ENCODE assay signal across 1 cellular context in the genomic region with DNA sequence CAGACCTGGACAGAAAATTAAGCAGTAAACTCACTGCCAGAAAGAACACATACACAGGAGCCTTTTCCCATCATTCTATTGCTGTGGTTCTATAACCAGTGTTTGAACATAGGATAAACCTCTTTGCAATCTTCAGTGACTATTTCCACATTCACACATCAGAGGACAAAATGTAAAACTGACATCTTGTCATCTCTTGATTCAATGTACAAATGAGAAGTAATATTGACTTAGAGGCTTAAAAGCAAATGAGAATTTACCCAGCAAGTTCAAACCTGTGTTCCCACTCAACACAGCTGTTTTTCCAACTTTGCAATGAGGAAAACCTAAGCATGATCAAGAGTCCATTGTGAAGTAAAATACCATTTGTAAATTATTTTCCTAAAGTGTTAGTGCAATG.
TF ChIP-seq lines count a peak whose summit lies in the region.

No MANE protein-coding gene starts in this region.

TF ChIP-seq in HepG2, 621 proteins besides CTCF, POLR2A, EP300 and RAD21 (continued from another document and continues in another):
- no peak for TF ChIP-seq SRF (IDR thresholded peaks at IDR 0.05; ENCODE audit: low read depth, low read length)
- no peak for TF ChIP-seq HOXD1 (CRISPR knock-in tag; IDR thresholded peaks at IDR 0.05)
- TF ChIP-seq PCBP2 (optimal IDR thresholded peaks at IDR 0.05; ENCODE audit: low read depth, low read length, poor library complexity, severe bottlenecking) = no peak
- peak; percentile 22; the same call in 1 of the 2 replicates for TF ChIP-seq THAP11 (CRISPR knock-in tag; IDR thresholded peaks at IDR 0.05)
- TF ChIP-seq ZMYM4 (CRISPR knock-in tag; IDR thresholded peaks at IDR 0.05) = peak; percentile 69
- no peak for TF ChIP-seq ZNF33B (CRISPR knock-in tag; IDR thresholded peaks at IDR 0.05)
- TF ChIP-seq, protein P1, sequence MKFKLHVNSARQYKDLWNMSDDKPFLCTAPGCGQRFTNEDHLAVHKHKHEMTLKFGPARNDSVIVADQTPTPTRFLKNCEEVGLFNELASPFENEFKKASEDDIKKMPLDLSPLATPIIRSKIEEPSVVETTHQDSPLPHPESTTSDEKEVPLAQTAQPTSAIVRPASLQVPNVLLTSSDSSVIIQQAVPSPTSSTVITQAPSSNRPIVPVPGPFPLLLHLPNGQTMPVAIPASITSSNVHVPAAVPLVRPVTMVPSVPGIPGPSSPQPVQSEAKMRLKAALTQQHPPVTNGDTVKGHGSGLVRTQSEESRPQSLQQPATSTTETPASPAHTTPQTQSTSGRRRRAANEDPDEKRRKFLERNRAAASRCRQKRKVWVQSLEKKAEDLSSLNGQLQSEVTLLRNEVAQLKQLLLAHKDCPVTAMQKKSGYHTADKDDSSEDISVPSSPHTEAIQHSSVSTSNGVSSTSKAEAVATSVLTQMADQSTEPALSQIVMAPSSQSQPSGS (CRISPR knock-in tag; IDR thresholded peaks at IDR 0.05) = 0 out of 2 replicates have a peak, but pooled peaks have one; percentile 25
- peak; percentile 72; the same call in 1 of the 2 replicates for TF ChIP-seq ATM (IDR thresholded peaks at IDR 0.05; ENCODE audit: borderline replicate concordance)
- TF ChIP-seq FOXO4 (CRISPR knock-in tag; conservative IDR thresholded peaks at IDR 0.05) = no peak
- 0 out of 2 replicates have a peak, but pooled peaks have one; percentile 24 for TF ChIP-seq TBX3 (IDR thresholded peaks at IDR 0.05; ENCODE audit: borderline replicate concordance)
- TF ChIP-seq ATF4 (CRISPR knock-in tag; IDR thresholded peaks at IDR 0.05) = peak in 1 of 2 experiments; percentile 96; a peak in 2 of 4 replicates
- TF ChIP-seq FOXO1 (CRISPR knock-in tag; IDR thresholded peaks at IDR 0.05) = peak; percentile 46; the same call in 1 of the 2 replicates
- no peak for TF ChIP-seq ZSCAN9 (CRISPR knock-in tag; IDR thresholded peaks at IDR 0.05; ENCODE audit: borderline replicate concordance)
- TF ChIP-seq RARA (CRISPR knock-in tag; IDR thresholded peaks at IDR 0.05) = peak; percentile 76
- TF ChIP-seq BRD4 (CRISPR knock-in tag; IDR thresholded peaks at IDR 0.05) = no peak
- peak; percentile 67; the same call in 1 of the 2 replicates for TF ChIP-seq FOXK1 (CRISPR knock-in tag; IDR thresholded peaks at IDR 0.05; ENCODE audit: borderline replicate concordance, low read depth)
- peak; percentile 76; the same call in 1 of the 2 replicates for TF ChIP-seq MEIS1 (CRISPR knock-in tag; IDR thresholded peaks at IDR 0.05; ENCODE audit: borderline replicate concordance)
- peak; percentile 68; the same call in 1 of the 2 replicates for TF ChIP-seq HOMEZ (CRISPR knock-in tag; IDR thresholded peaks at IDR 0.05; ENCODE audit: low read depth)
- 0 out of 2 replicates have a peak, but pooled peaks have one; percentile 23 for TF ChIP-seq IRF2 (CRISPR knock-in tag; IDR thresholded peaks at IDR 0.05)
- TF ChIP-seq FOXK2 (IDR thresholded peaks at IDR 0.05) = no peak
- no peak for TF ChIP-seq RORA (CRISPR knock-in tag; IDR thresholded peaks at IDR 0.05)
- TF ChIP-seq ZBTB44 (CRISPR knock-in tag; IDR thresholded peaks at IDR 0.05) = no peak
- no peak for TF ChIP-seq HMGXB4 (CRISPR knock-in tag; IDR thresholded peaks at IDR 0.05; ENCODE audit: borderline replicate concordance in 1 of 2, low read depth in 1 of 2)
- TF ChIP-seq SAFB2 (CRISPR knock-in tag; IDR thresholded peaks at IDR 0.05; ENCODE audit: borderline replicate concordance, low read depth) = no peak
- TF ChIP-seq ZNF530 (CRISPR knock-in tag; IDR thresholded peaks at IDR 0.05; ENCODE audit: low read depth) = no peak
- no peak for TF ChIP-seq HES4 (CRISPR knock-in tag; IDR thresholded peaks at IDR 0.05; ENCODE audit: borderline replicate concordance)
- TF ChIP-seq CREM (IDR thresholded peaks at IDR 0.05) = peak; percentile 85
- TF ChIP-seq CREM (CRISPR knock-in tag; IDR thresholded peaks at IDR 0.05) = no peak
- no peak for TF ChIP-seq ZNF598 (CRISPR knock-in tag; IDR thresholded peaks at IDR 0.05; ENCODE audit: borderline replicate concordance)
- TF ChIP-seq RFX1 (IDR thresholded peaks at IDR 0.05) = no peak
- no peak for TF ChIP-seq PHF8 (CRISPR knock-in tag; IDR thresholded peaks at IDR 0.05)
- peak; percentile 53 for TF ChIP-seq ELF3 (CRISPR knock-in tag; IDR thresholded peaks at IDR 0.05)
- TF ChIP-seq, protein P2, sequence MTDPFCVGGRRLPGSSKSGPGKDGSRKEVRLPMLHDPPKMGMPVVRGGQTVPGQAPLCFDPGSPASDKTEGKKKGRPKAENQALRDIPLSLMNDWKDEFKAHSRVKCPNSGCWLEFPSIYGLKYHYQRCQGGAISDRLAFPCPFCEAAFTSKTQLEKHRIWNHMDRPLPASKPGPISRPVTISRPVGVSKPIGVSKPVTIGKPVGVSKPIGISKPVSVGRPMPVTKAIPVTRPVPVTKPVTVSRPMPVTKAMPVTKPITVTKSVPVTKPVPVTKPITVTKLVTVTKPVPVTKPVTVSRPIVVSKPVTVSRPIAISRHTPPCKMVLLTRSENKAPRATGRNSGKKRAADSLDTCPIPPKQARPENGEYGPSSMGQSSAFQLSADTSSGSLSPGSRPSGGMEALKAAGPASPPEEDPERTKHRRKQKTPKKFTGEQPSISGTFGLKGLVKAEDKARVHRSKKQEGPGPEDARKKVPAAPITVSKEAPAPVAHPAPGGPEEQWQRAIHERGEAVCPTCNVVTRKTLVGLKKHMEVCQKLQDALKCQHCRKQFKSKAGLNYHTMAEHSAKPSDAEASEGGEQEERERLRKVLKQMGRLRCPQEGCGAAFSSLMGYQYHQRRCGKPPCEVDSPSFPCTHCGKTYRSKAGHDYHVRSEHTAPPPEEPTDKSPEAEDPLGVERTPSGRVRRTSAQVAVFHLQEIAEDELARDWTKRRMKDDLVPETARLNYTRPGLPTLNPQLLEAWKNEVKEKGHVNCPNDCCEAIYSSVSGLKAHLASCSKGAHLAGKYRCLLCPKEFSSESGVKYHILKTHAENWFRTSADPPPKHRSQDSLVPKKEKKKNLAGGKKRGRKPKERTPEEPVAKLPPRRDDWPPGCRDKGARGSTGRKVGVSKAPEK (CRISPR knock-in tag; IDR thresholded peaks at IDR 0.05; ENCODE audit: borderline replicate concordance) = no peak
- TF ChIP-seq TBX2 (CRISPR knock-in tag; IDR thresholded peaks at IDR 0.05; ENCODE audit: borderline replicate concordance) = peak; percentile 39; the same call in 1 of the 2 replicates
- peak; percentile 46; the same call in 1 of the 2 replicates for TF ChIP-seq NR2F2 (IDR thresholded peaks at IDR 0.05; ENCODE audit: borderline replicate concordance, low read depth)
- TF ChIP-seq, protein P3, sequence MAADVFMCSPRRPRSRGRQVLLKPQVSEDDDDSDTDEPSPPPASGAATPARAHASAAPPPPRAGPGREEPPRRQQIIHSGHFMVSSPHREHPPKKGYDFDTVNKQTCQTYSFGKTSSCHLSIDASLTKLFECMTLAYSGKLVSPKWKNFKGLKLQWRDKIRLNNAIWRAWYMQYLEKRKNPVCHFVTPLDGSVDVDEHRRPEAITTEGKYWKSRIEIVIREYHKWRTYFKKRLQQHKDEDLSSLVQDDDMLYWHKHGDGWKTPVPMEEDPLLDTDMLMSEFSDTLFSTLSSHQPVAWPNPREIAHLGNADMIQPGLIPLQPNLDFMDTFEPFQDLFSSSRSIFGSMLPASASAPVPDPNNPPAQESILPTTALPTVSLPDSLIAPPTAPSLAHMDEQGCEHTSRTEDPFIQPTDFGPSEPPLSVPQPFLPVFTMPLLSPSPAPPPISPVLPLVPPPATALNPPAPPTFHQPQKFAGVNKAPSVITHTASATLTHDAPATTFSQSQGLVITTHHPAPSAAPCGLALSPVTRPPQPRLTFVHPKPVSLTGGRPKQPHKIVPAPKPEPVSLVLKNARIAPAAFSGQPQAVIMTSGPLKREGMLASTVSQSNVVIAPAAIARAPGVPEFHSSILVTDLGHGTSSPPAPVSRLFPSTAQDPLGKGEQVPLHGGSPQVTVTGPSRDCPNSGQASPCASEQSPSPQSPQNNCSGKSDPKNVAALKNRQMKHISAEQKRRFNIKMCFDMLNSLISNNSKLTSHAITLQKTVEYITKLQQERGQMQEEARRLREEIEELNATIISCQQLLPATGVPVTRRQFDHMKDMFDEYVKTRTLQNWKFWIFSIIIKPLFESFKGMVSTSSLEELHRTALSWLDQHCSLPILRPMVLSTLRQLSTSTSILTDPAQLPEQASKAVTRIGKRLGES (CRISPR knock-in tag; IDR thresholded peaks at IDR 0.05; ENCODE audit: borderline replicate concordance) = no peak
- TF ChIP-seq ZNF605 (CRISPR knock-in tag; IDR thresholded peaks at IDR 0.05) = no peak
- TF ChIP-seq, protein P4, sequence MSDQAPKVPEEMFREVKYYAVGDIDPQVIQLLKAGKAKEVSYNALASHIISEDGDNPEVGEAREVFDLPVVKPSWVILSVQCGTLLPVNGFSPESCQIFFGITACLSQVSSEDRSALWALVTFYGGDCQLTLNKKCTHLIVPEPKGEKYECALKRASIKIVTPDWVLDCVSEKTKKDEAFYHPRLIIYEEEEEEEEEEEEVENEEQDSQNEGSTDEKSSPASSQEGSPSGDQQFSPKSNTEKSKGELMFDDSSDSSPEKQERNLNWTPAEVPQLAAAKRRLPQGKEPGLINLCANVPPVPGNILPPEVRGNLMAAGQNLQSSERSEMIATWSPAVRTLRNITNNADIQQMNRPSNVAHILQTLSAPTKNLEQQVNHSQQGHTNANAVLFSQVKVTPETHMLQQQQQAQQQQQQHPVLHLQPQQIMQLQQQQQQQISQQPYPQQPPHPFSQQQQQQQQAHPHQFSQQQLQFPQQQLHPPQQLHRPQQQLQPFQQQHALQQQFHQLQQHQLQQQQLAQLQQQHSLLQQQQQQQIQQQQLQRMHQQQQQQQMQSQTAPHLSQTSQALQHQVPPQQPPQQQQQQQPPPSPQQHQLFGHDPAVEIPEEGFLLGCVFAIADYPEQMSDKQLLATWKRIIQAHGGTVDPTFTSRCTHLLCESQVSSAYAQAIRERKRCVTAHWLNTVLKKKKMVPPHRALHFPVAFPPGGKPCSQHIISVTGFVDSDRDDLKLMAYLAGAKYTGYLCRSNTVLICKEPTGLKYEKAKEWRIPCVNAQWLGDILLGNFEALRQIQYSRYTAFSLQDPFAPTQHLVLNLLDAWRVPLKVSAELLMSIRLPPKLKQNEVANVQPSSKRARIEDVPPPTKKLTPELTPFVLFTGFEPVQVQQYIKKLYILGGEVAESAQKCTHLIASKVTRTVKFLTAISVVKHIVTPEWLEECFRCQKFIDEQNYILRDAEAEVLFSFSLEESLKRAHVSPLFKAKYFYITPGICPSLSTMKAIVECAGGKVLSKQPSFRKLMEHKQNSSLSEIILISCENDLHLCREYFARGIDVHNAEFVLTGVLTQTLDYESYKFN (CRISPR knock-in tag; conservative IDR thresholded peaks at IDR 0.05) = peak; percentile 63
- peak; percentile 49; the same call in 1 of the 2 replicates for TF ChIP-seq MBD4 (IDR thresholded peaks at IDR 0.05; ENCODE audit: borderline replicate concordance, low read length)
- no peak for TF ChIP-seq SPEN (CRISPR knock-in tag; IDR thresholded peaks at IDR 0.05; ENCODE audit: low read depth)
- no peak for TF ChIP-seq ZNF713 (CRISPR knock-in tag; IDR thresholded peaks at IDR 0.05)
